21 cellular contexts compared by ENCODE assay signal in the genomic region with DNA sequence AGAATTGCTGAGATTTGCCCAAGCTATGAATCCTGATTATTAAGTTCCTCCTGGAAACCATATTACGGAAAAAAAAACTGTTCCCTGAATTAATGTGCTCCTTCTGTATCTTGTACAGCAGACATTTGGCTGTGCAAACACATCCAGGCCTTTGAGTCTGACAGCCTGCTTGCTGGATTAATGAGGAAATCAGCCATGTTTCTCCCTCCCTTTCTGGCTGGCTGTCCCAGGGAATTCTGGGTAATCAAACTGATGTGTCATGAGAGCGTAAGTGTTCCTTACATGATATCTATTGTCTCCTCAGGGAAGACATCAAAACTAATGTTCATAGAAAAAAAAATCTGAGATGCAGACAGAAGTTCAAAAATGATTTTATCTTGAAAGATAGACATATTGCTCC. TPM values are rescaled to one million over a fixed set of nuclear protein-coding genes. Genes with fewer than 3 reads are reported as not detected.
"Had no signal": no experiment of that assay in that cellular context is flagged by ENCODE, and none has a peak within 500 bp of the region (broad histone marks: within the 10 kb centered on the region; RNA-seq: fewer than 3 reads in every experiment).

No MANE protein-coding gene starts in this region.

- H3K36me3 Mint-ChIP-seq: activated naive CD4-positive, alpha-beta T cell treated with anti-CD3 and anti-CD28 coated beads, Interleukin-2, amount 10 ng/mL, durations not matched to agents 7 days and 5 days; immature natural killer cell had no signal

- H3K9me3 ChIP-seq: left lung, prostate gland, right atrium auricular region, thoracic aorta, upper lobe of left lung had no signal

- H3K4me1 ChIP-seq: foreskin keratinocyte, left lung, prostate gland, right atrium auricular region, spleen, upper lobe of left lung had no signal

- H3K9me3 Mint-ChIP-seq: activated CD4-positive, alpha-beta memory T cell treated with anti-CD3 and anti-CD28 coated beads, Interleukin-2, amount 10 ng/mL, durations not matched to agents 7 days and 5 days; activated naive CD4-positive, alpha-beta T cell treated with anti-CD3 and anti-CD28 coated beads, Interleukin-2, amount 10 ng/mL, durations not matched to agents 7 days and 5 days had no signal

- H3K27me3 ChIP-seq: left lung, right atrium auricular region, upper lobe of left lung had no signal

- H3K27ac Mint-ChIP-seq: activated CD4-positive, alpha-beta memory T cell treated with anti-CD3 and anti-CD28 coated beads, Interleukin-2, amount 10 ng/mL, durations not matched to agents 7 days and 5 days; activated naive CD4-positive, alpha-beta T cell treated with anti-CD3 and anti-CD28 coated beads, Interleukin-2, amount 10 ng/mL, durations not matched to agents 7 days and 5 days; immature natural killer cell; naive thymus-derived CD4-positive, alpha-beta T cell had no signal

- H3K27ac ChIP-seq: foreskin keratinocyte, left lung, prostate gland, right atrium auricular region, spleen, thoracic aorta, upper lobe of left lung had no signal

- H3K4me3 ChIP-seq: left lung, lung, prostate gland, right atrium auricular region, spleen, thoracic aorta, upper lobe of left lung had no signal

- H3K4me3 Mint-ChIP-seq: activated CD4-positive, alpha-beta memory T cell treated with anti-CD3 and anti-CD28 coated beads, Interleukin-2, amount 10 ng/mL, durations not matched to agents 7 days and 5 days; activated naive CD4-positive, alpha-beta T cell treated with anti-CD3 and anti-CD28 coated beads, Interleukin-2, amount 10 ng/mL, durations not matched to agents 7 days and 5 days; immature natural killer cell; naive thymus-derived CD4-positive, alpha-beta T cell had no signal

- H3K36me3 ChIP-seq: left lung, prostate gland, right atrium auricular region, spleen, thoracic aorta, upper lobe of left lung had no signal

- DNase-seq: activated CD4-positive, alpha-beta memory T cell treated with anti-CD3 and anti-CD28 coated beads, Interleukin-2, amount 10 ng/mL, durations not matched to agents 7 days and 5 days; activated CD4-positive, alpha-beta T cell treated with anti-CD3 and anti-CD28 coated beads for 48 hours; activated effector memory CD4-positive, alpha-beta T cell treated with anti-CD3 and anti-CD28 coated beads, Interleukin-2, amount 50 U/mL, for 16 hours; activated naive CD4-positive, alpha-beta T cell treated with anti-CD3 and anti-CD28 coated beads, Interleukin-2, amount 10 ng/mL, durations not matched to agents 7 days and 5 days; amygdala; effector CD4-positive, alpha-beta T cell; erythroblast; foreskin keratinocyte; immature natural killer cell; kidney glomerular epithelial cell; left lung; naive thymus-derived CD4-positive, alpha-beta T cell; spleen; stimulated activated CD4-positive, alpha-beta T cell treated with anti-CD3 and anti-CD28 coated beads, Interleukin-4, amount 100 ng/mL, for 24 hours; stimulated activated naive CD4-positive, alpha-beta T cell treated with Interleukin-2 at 50 U/mL for 16 hours; T-helper 9 cell; upper lobe of left lung had no signal

- H3K4me1 Mint-ChIP-seq: activated CD4-positive, alpha-beta memory T cell treated with anti-CD3 and anti-CD28 coated beads, Interleukin-2, amount 10 ng/mL, durations not matched to agents 7 days and 5 days; activated naive CD4-positive, alpha-beta T cell treated with anti-CD3 and anti-CD28 coated beads, Interleukin-2, amount 10 ng/mL, durations not matched to agents 7 days and 5 days; immature natural killer cell; naive thymus-derived CD4-positive, alpha-beta T cell had no signal

RNA-seq across cellular contexts. Expression of gene PGBD5, which starts 18.8 kb away (rescaled TPM):
- total RNA-seq: activated CD4-positive, alpha-beta memory T cell treated with anti-CD3 and anti-CD28 coated beads, Interleukin-2, amount 10 ng/mL, durations not matched to agents 7 days and 5 days had no signal
- polyA plus RNA-seq: immature natural killer cell; naive thymus-derived CD4-positive, alpha-beta T cell had no signal
